In the genomic region with DNA sequence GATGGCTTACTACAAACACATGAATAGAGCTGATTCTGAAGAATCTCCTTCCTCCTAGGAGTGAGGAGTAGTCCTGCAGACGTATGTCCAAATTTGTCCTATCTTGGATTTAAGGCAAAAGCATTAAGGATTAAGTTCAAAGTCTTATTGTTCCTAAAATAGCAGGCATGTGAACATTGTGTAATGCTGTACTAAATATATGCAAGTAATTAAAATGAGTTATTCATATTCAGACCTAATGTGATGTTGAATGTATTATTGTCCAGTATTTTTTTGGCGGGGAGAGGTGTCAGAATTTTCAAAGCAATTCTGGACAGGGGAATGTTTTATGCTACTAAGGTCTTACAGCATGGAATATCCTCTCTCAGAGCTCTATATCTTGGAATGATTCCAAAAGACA, we compare ENCODE assay signal across 13 cellular contexts.
DNase-seq lines count a peak whose midpoint lies in the region; ATAC-seq and TF ChIP-seq lines count a peak whose summit lies in the region.
"Had no signal": no experiment of that assay in that cellular context is flagged by ENCODE, and none has a peak within 500 bp of the region (broad histone marks: within the 10 kb centered on the region; RNA-seq: fewer than 3 reads in every experiment).

No MANE protein-coding gene starts in this region.

- no peaks in the 10 kb centered on the region for H3K36me3 ChIP-seq in ascending aorta
- no peaks in the 10 kb centered on the region for H3K36me3 ChIP-seq in gastroesophageal sphincter
- H3K36me3 ChIP-seq in thoracic aorta = no peaks in the 10 kb centered on the region
- H3K36me3 ChIP-seq: BE2C, HAP-1 had no signal

- no peak for TF ChIP-seq EP300 in gastroesophageal sphincter (IDR thresholded peaks at IDR 0.05)

- TF ChIP-seq CTCF in ascending aorta (IDR thresholded peaks at IDR 0.05) (no peak), gastroesophageal sphincter (IDR thresholded peaks at IDR 0.05) (no peak), thoracic aorta (IDR thresholded peaks at IDR 0.05) (no peak)

- H3K4me3 ChIP-seq in ascending aorta = no peak overlapping the region
- H3K4me3 ChIP-seq in gastroesophageal sphincter = no peak overlapping the region
- H3K4me3 ChIP-seq in thoracic aorta = no peak overlapping the region
- H3K4me3 ChIP-seq: HAP-1 had no signal

- TF ChIP-seq POLR2A in gastroesophageal sphincter (IDR thresholded peaks at IDR 0.05) = no peak

- ATAC-seq in gastroesophageal sphincter (no peak), thoracic aorta (ENCODE audit: insufficient number of reproducible peaks, low FRiP score, low read depth) (no peak), GM21737 (IDR thresholded peaks at IDR 0.05; ENCODE audit: unreplicated experiment) (no peak), GM21717 (IDR thresholded peaks at IDR 0.05; ENCODE audit: unreplicated experiment) (no peak)

- H3K27me3 ChIP-seq in ascending aorta (no peaks in the 10 kb centered on the region), gastroesophageal sphincter (no peaks in the 10 kb centered on the region), thoracic aorta (replicated peaks; ENCODE audit: insufficient read depth) (no peaks in the 10 kb centered on the region)

- intact Hi-C loops in ascending aorta (cut with DNase I) = loop anchor here (10.0 kb wide), 1 partner anchor 441 kb away; no protein-coding TSS in a partner anchor

- peak overlapping the region; percentile 92 to 95 for H3K27ac ChIP-seq in ascending aorta
- H3K27ac ChIP-seq in gastroesophageal sphincter = peak overlapping the region in 3 of 4 donors; percentile 20 to 83 (median 27)
- peak overlapping the region; percentile 24 to 97 for H3K27ac ChIP-seq in thoracic aorta

- H3K4me1 ChIP-seq in ascending aorta = peaks cover 23 to 50% of the 10 kb centered on the region in 2 donors
- peaks cover 14 to 58% (median 15%) of the 10 kb centered on the region in 3 donors for H3K4me1 ChIP-seq in gastroesophageal sphincter
- peaks cover 29 to 66% of the 10 kb centered on the region in 2 donors for H3K4me1 ChIP-seq in thoracic aorta (ENCODE audit: control insufficient read depth in 1 of 2, low read depth in 2 of 2)
- H3K4me1 ChIP-seq: BE2C had no signal

- WGBS in gastroesophageal sphincter (ENCODE audit: low coverage in 1 of 2), 2 donors = 67 to 83% methylated on average over 1 to 2 of the region's 2 CpGs

- DNase-seq in ascending aorta (ENCODE audit: low spot score in 2 of 2) (no peak), thoracic aorta (ENCODE audit: low spot score) (no peak), AG20443 (ENCODE audit: low spot score) (no peak)
- no peak for DNase-seq in activated CD4-positive, alpha-beta T cell treated with anti-CD3 and anti-CD28 coated beads for 48 hours
- DNase-seq: 8988T; BE2C; C1 segment of cervical spinal cord; Caco-2; CD4-positive, alpha-beta T cell had no signal

- H3K9me3 ChIP-seq in ascending aorta = no peaks in the 10 kb centered on the region
- H3K9me3 ChIP-seq in gastroesophageal sphincter = no peaks in the 10 kb centered on the region
- no peaks in the 10 kb centered on the region for H3K9me3 ChIP-seq in thoracic aorta
- H3K9me3 ChIP-seq: BE2C, Caco-2, HAP-1 had no signal

Comparison
In these comparisons a context has a peak if more than half of its experiments do, and no peak if none do; other contexts are left out.
1. H3K27ac ChIP-seq: peak in every context shown above with its lines; median percentile 94 in ascending aorta; 60 in thoracic aorta; 27 in gastroesophageal sphincter.